Comparison of ENCODE assay signal across 9 cellular contexts in the genomic region with DNA sequence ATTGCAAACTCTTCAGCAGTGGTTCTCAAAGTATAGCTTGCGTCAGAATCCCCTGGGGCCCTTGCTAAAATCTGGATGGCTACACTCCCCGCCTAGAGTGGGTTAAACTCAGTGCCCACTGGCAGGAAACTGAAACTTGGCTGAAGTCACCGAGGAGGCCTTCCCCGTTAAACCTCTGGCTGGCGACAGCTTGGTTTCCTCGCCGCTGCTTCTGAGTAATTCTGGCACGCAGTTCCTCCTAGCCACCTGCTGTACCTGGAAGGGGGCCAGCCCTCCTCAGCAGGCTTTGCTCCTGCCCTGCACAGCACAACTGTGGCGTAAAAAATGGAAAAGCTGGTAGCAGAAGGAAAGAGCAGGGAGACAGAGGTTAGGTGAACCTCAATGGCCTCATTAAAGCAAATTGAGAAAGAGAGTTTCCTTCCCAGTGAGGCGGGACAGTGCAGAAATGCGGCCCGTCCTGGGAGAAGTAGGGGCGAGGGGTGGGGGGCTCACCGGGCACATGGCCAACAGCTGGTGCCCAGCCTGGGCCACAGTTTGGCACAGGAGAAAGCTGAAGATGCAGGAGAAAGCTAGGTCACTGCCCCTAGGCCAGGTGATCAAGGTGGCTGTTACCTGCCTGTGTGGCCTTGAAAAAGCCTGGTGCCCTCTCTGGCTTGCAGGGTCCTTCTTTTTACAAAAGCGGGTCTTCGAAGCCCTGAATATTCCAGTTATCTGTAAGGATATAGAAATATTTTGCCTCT. TPM values are rescaled to one million over a fixed set of nuclear protein-coding genes. Genes with fewer than 3 reads are reported as not detected.
A peak's percentile ranks its signal among the peaks of the same experiment; 100 is the strongest.
DNase-seq lines count a peak whose midpoint lies in the region; ATAC-seq and TF ChIP-seq lines count a peak whose summit lies in the region.
"Had no signal": no experiment of that assay in that cellular context is flagged by ENCODE, and none has a peak within 500 bp of the region (broad histone marks: within the 10 kb centered on the region; RNA-seq: fewer than 3 reads in every experiment).

No MANE protein-coding gene starts in this region.

- H3K4me3 Mint-ChIP-seq in natural killer cell treated with Interleukin-12 subunit alpha and Interleukin-12 subunit beta and Interleukin-15 and Interleukin-18, amount 100 ng/mL, for 72 hours = peak overlapping the region; percentile 97

- H3K4me3 ChIP-seq in NB4 (ENCODE audit: low read depth, low read length) (no peak overlapping the region), duodenal mucosa (ENCODE audit: low read depth in 1 of 2, low read length in 2 of 2) (peak overlapping the region; percentile 16 to 68), upper lobe of right lung (peak overlapping the region; percentile 14)

- intact Hi-C loops in upper lobe of right lung (cut with DNase I) = no loop called here

- H3K27ac ChIP-seq in duodenal mucosa (ENCODE audit: low read depth, low read length) (peak overlapping the region; percentile 65), upper lobe of right lung (peak overlapping the region; percentile 91)
- H3K27ac ChIP-seq: 22Rv1 had no signal

- H3K9me3 Mint-ChIP-seq in natural killer cell treated with Interleukin-12 subunit alpha and Interleukin-12 subunit beta and Interleukin-15 and Interleukin-18, amount 100 ng/mL, for 72 hours = no peaks in the 10 kb centered on the region

- no peaks in the 10 kb centered on the region for H3K27me3 Mint-ChIP-seq in natural killer cell treated with Interleukin-12 subunit alpha and Interleukin-12 subunit beta and Interleukin-15 and Interleukin-18, amount 100 ng/mL, for 72 hours

- no peaks in the 10 kb centered on the region for H3K36me3 Mint-ChIP-seq in natural killer cell treated with Interleukin-12 subunit alpha and Interleukin-12 subunit beta and Interleukin-15 and Interleukin-18, amount 100 ng/mL, for 72 hours

- H3K36me3 ChIP-seq in duodenal mucosa (ENCODE audit: control insufficient read depth in 1 of 2, insufficient read depth in 2 of 2, low read length in 2 of 2) (no peaks in the 10 kb centered on the region), upper lobe of right lung (no peaks in the 10 kb centered on the region)

- H3K4me1 Mint-ChIP-seq in natural killer cell treated with Interleukin-12 subunit alpha and Interleukin-12 subunit beta and Interleukin-15 and Interleukin-18, amount 100 ng/mL, for 72 hours (ENCODE audit: low read depth in 2 of 2) = peaks cover 29 to 31% of the 10 kb centered on the region in 2 donors

- no peak for TF ChIP-seq CTCF in NB4 (IDR thresholded peaks at IDR 0.05; ENCODE audit: low read depth, low read length)
- TF ChIP-seq CTCF in upper lobe of right lung (IDR thresholded peaks at IDR 0.05) = no peak

- ATAC-seq in HG02571 (IDR thresholded peaks at IDR 0.05; ENCODE audit: unreplicated experiment) = peak; percentile 67
- ATAC-seq in natural killer cell treated with Interleukin-12 subunit alpha and Interleukin-12 subunit beta and Interleukin-15 and Interleukin-18, amount 100 ng/mL, for 72 hours = peak; percentile 59 to 70
- ATAC-seq in upper lobe of right lung = peak; percentile 38

- H3K9me3 ChIP-seq in duodenal mucosa (ENCODE audit: control insufficient read depth in 1 of 2, low read length in 2 of 2) = no peaks in the 10 kb centered on the region
- no peaks in the 10 kb centered on the region for H3K9me3 ChIP-seq in upper lobe of right lung

- H3K27me3 ChIP-seq in duodenal mucosa (ENCODE audit: control insufficient read depth in 1 of 2, insufficient read depth in 2 of 2, low read length in 2 of 2) (no peaks in the 10 kb centered on the region), upper lobe of right lung (no peaks in the 10 kb centered on the region)

- H3K27ac Mint-ChIP-seq in natural killer cell treated with Interleukin-12 subunit alpha and Interleukin-12 subunit beta and Interleukin-15 and Interleukin-18, amount 100 ng/mL, for 72 hours = peak overlapping the region; percentile 94 to 95

- peaks cover 28 to 38% of the 10 kb centered on the region in 2 donors for H3K4me1 ChIP-seq in duodenal mucosa (ENCODE audit: control insufficient read depth in 1 of 2, insufficient read depth in 2 of 2, low read length in 2 of 2)
- peaks cover 38% of the 10 kb centered on the region for H3K4me1 ChIP-seq in upper lobe of right lung

- peak overlapping the region; percentile 16 to 33 for H3K9ac ChIP-seq in duodenal mucosa (ENCODE audit: low read depth in 1 of 2, low read length in 2 of 2)

- peak; percentile 15 to 63 (median 17) for DNase-seq in NCI-H1417 (lab: John Stamatoyannopoulos, UW)
- no peak for DNase-seq in NCI-H1417 treated with DMSO at 0.1 percent for 48 hours (lab: John Stamatoyannopoulos, UW)
- peak; percentile 84 for DNase-seq in NB4 (ENCODE audit: low read depth)
- DNase-seq in activated CD4-positive, alpha-beta T cell treated with anti-CD3 and anti-CD28 coated beads for 4 hours = peak; percentile 53 to 58
- DNase-seq in natural killer cell treated with Interleukin-12 subunit alpha and Interleukin-12 subunit beta and Interleukin-15 and Interleukin-18, amount 100 ng/mL, for 72 hours (ENCODE audit: low spot score) = peak; percentile 77
- peak; percentile 86 for DNase-seq in upper lobe of right lung

- no peak for TF ChIP-seq POLR2A in NB4 (IDR thresholded peaks at IDR 0.05; ENCODE audit: extremely low read depth, insufficient read length)

RNA-seq across cellular contexts. Expression of a gene that starts 46.6 kb away (rescaled TPM):
- 1 to 10 TPM in 1 of 2 donors, not detected in 1; 7.5 TPM for total RNA-seq in natural killer cell treated with Interleukin-12 subunit alpha and Interleukin-12 subunit beta and Interleukin-15 and Interleukin-18, amount 100 ng/mL, for 72 hours
- total RNA-seq in upper lobe of right lung = 128 TPM

Comparison
In these comparisons a context has a peak if more than half of its experiments do, and no peak if none do; other contexts are left out.
1. RNA of a gene that starts 46.6 kb away (total RNA-seq): 128 TPM in upper lobe of right lung (single experiment); 7.5 TPM in natural killer cell treated with Interleukin-12 subunit alpha and Interleukin-12 subunit beta and Interleukin-15 and Interleukin-18, amount 100 ng/mL, for 72 hours; every median in the first group is over 10 times any median in the second.
2. Peak in every context shown above with its lines, with median percentiles within 50 percentile points of each other: ATAC-seq.